Comparison of ENCODE assay signal across 9 cellular contexts in genomic region chr18:59927246-59927825, GRCh38. TPM values are rescaled to one million over a fixed set of nuclear protein-coding genes. Genes with fewer than 3 reads are reported as not detected.
DNase-seq lines count a peak whose midpoint lies in the region; ATAC-seq, FAIRE-seq and TF ChIP-seq lines count a peak whose summit lies in the region.
"Had no signal": no experiment of that assay in that cellular context is flagged by ENCODE, and none has a peak within 500 bp of the region (broad histone marks: within the 10 kb centered on the region; RNA-seq: fewer than 3 reads in every experiment).

No MANE protein-coding gene starts in this region.

- no peak overlapping the region for H3K4me3 ChIP-seq in BLaER1 treated with 17β-estradiol and CSF1 and Interleukin-3, amounts not matched to agents 10 nM and 100 nM
- H3K4me3 ChIP-seq in body of pancreas (no peak overlapping the region), MG63 (no peak overlapping the region)

- no peak for TF ChIP-seq CTCF in body of pancreas (IDR thresholded peaks at IDR 0.05)
- TF ChIP-seq CTCF in CD4-positive, alpha-beta T cell (IDR thresholded peaks at IDR 0.05): no peak

- no peak overlapping the region for H3K9ac ChIP-seq in BLaER1 treated with 17β-estradiol and CSF1 and Interleukin-3, amounts not matched to agents 10 nM and 100 nM

- no peak for TF ChIP-seq POLR2A in body of pancreas (IDR thresholded peaks at IDR 0.05)

- peak; percentile 71 for ATAC-seq in HG03095 (IDR thresholded peaks at IDR 0.05; ENCODE audit: unreplicated experiment)
- peak; percentile 72 for ATAC-seq in body of pancreas
- no peak for ATAC-seq in CD4-positive, alpha-beta T cell (ENCODE audit: poor library complexity)

- no peaks in the 10 kb centered on the region for H3K36me3 ChIP-seq in BLaER1 treated with 17β-estradiol and CSF1 and Interleukin-3, amounts not matched to agents 10 nM and 100 nM
- H3K36me3 ChIP-seq in body of pancreas (replicated peaks in 1 of 2; ENCODE audit: insufficient read depth in 1 of 2, low read depth in 2 of 2) (no peaks in the 10 kb centered on the region), MG63 (no peaks in the 10 kb centered on the region)

- intact Hi-C loops in body of pancreas (cut with DNase I): no loop called here
- intact Hi-C loops in CD4-positive, alpha-beta T cell (cut with DNase I, micrococcal nuclease): no loop called here

- H3K4me1 Mint-ChIP-seq in CD4-positive, alpha-beta T cell (ENCODE audit: low read depth): no peaks in the 10 kb centered on the region

- peaks cover 21 to 40% (median 36%) of the 10 kb centered on the region in 10 experiments for H3K4me1 ChIP-seq in BLaER1 treated with 17β-estradiol and CSF1 and Interleukin-3, amounts not matched to agents 10 nM and 100 nM
- H3K4me1 ChIP-seq in body of pancreas: peaks cover 6% of the 10 kb centered on the region

- H3K4me2 ChIP-seq in BLaER1 treated with 17β-estradiol and CSF1 and Interleukin-3, amounts not matched to agents 10 nM and 100 nM: peak overlapping the region; percentile 8 to 47 (median 24); a peak in 16 of 22 replicates

- WGBS in body of pancreas, 2 donors: 23 to 30% methylated on average over 5 of the region's 5 CpGs

- H3K27me3 ChIP-seq in BLaER1 treated with 17β-estradiol and CSF1 and Interleukin-3, amounts not matched to agents 10 nM and 100 nM: 0 out of 22 replicates have a peak, but pooled peaks cover 0 to 8% (median 0%) of the 10 kb centered on the region in 11 experiments
- H3K27me3 ChIP-seq in body of pancreas (no peaks in the 10 kb centered on the region), MG63 (no peaks in the 10 kb centered on the region)
- no peaks in the 10 kb centered on the region for H3K27me3 ChIP-seq in CD4-positive, alpha-beta T cell (ENCODE audit: control insufficient read depth, insufficient read depth, low read length)

- H3K27ac Mint-ChIP-seq in CD4-positive, alpha-beta T cell: no peak overlapping the region

- POLR2A ChIA-PET in CD4-positive, alpha-beta T cell (lab: Charles Lee): no interaction called here

- H3K27ac ChIP-seq in BLaER1 treated with 17β-estradiol and CSF1 and Interleukin-3, amounts not matched to agents 10 nM and 100 nM: no peak overlapping the region; a peak in 1 of 22 replicates
- H3K27ac ChIP-seq in body of pancreas: no peak overlapping the region
- H3K27ac ChIP-seq in CD4-positive, alpha-beta T cell (ENCODE audit: low read depth, low read length): no peak overlapping the region

- CTCF ChIA-PET in CD4-positive, alpha-beta T cell (lab: Charles Lee): no interaction called here

- no peaks in the 10 kb centered on the region for H4K20me1 ChIP-seq in BLaER1 treated with 17β-estradiol and CSF1 and Interleukin-3, amounts not matched to agents 10 nM and 100 nM

- no peak for DNase-seq in GM19239 (ENCODE audit: insufficient read length, low spot score)
- no peak for DNase-seq in body of pancreas
- DNase-seq in MG63: no peak
- no peak for DNase-seq in DMS114 treated with DMSO at 0.1 percent for 48 hours (lab: John Stamatoyannopoulos, UW; ENCODE audit: unreplicated experiment)
- DNase-seq in NCI-H446 treated with DMSO at 0.1 percent for 48 hours (lab: John Stamatoyannopoulos, UW): no peak
- no peak for DNase-seq in CD4-positive, alpha-beta T cell
- DNase-seq: SIG-M5 had no signal

- no peaks in the 10 kb centered on the region for H3K9me3 Mint-ChIP-seq in CD4-positive, alpha-beta T cell

- peak; percentile 99 for FAIRE-seq in GM19239 (lab: Jason Lieb, UNC)

- H3K36me3 Mint-ChIP-seq in CD4-positive, alpha-beta T cell (ENCODE audit: low read depth): no peaks in the 10 kb centered on the region

- peaks cover 7% of the 10 kb centered on the region for H3K27me3 Mint-ChIP-seq in CD4-positive, alpha-beta T cell

- no peak overlapping the region for H3K4me3 Mint-ChIP-seq in CD4-positive, alpha-beta T cell

- H3K9me3 ChIP-seq in BLaER1 treated with 17β-estradiol and CSF1 and Interleukin-3, amounts not matched to agents 10 nM and 100 nM (replicated peaks in 1 of 11): no peaks in the 10 kb centered on the region
- H3K9me3 ChIP-seq in body of pancreas (no peaks in the 10 kb centered on the region), MG63 (no peaks in the 10 kb centered on the region)
- H3K9me3 ChIP-seq in CD4-positive, alpha-beta T cell (ENCODE audit: control insufficient read depth, low read length): no peaks in the 10 kb centered on the region

RNA-seq across cellular contexts. Expression of gene PMAIP1, which starts 27.5 kb away (rescaled TPM):
- total RNA-seq in body of pancreas: 1 to 10 TPM in 1 of 2 donors, not detected in 1; 1.0 TPM
- total RNA-seq in MG63 (2014; rRNA removed; shearing (Covaris generic); ENCODE audit: low replicate concordance): 14.1 and 17.6 TPM in 2 replicates
- total RNA-seq in CD4-positive, alpha-beta T cell: 100 to 1,000 TPM; 100 to 101 TPM
